8 cellular contexts compared by ENCODE assay signal in genomic region chr1:155934933-155935590, GRCh38. TPM values are rescaled to one million over a fixed set of nuclear protein-coding genes. Genes with fewer than 3 reads are reported as not detected.
DNase-seq lines count a peak whose midpoint lies in the region; ATAC-seq, FAIRE-seq and TF ChIP-seq lines count a peak whose summit lies in the region.

No MANE protein-coding gene starts in this region.

- no peaks in the 10 kb centered on the region for H3K9me3 ChIP-seq in gastroesophageal sphincter

- no peaks in the 10 kb centered on the region for H3K27me3 ChIP-seq in gastroesophageal sphincter

- no peak for TF ChIP-seq CTCF in gastroesophageal sphincter (IDR thresholded peaks at IDR 0.05)

- peaks cover 11 to 69% (median 38%) of the 10 kb centered on the region in 3 donors for H3K4me1 ChIP-seq in gastroesophageal sphincter

- H3K4me3 ChIP-seq in gastroesophageal sphincter, result peak overlapping the region; percentile 59 to 100

- DNase-seq in HEK293T (ENCODE audit: extremely low spot score) (no peak), RCC 7860 (ENCODE audit: low spot score) (peak; percentile 18), globus pallidus (ENCODE audit: low spot score) (no peak)
- no peak for DNase-seq in stimulated activated CD4-positive, alpha-beta T cell treated with anti-CD3 and anti-CD28 coated beads, Interleukin-2, amount 100 ng/mL, for 24 hours

- WGBS in gastroesophageal sphincter (ENCODE audit: low coverage in 1 of 2), 2 donors, result 73 to 77% methylated on average over 12 to 15 of the region's 24 CpGs

- TF ChIP-seq POLR2A in gastroesophageal sphincter (IDR thresholded peaks at IDR 0.05), result no peak

- CTCF ChIA-PET in HEK293T (lab: Yijun Ruan, JAX), result interaction anchor here (1.0 to 2.1 kb wide), 5 partner anchors 9 to 131 kb away, joined by 3 to 13 read pairs (median 4); no protein-coding TSS in a partner anchor

- no peaks in the 10 kb centered on the region for H3K9me3 Mint-ChIP-seq in stimulated activated memory B cell treated with anti-CD40 and anti-IgM and Interleukin-4, amounts not matched to agents 10 μg/mL and 1 μg/mL and 100 μg/mL, for 72 hours

- peaks cover 26% of the 10 kb centered on the region for H3K4me1 Mint-ChIP-seq in stimulated activated memory B cell treated with anti-CD40 and anti-IgM and Interleukin-4, amounts not matched to agents 10 μg/mL and 1 μg/mL and 100 μg/mL, for 72 hours

- TF ChIP-seq EP300 in gastroesophageal sphincter (IDR thresholded peaks at IDR 0.05), result no peak

- peaks cover 0 to 30% of the 10 kb centered on the region in 2 donors for H3K36me3 ChIP-seq in gastroesophageal sphincter

- H3K27ac ChIP-seq in gastroesophageal sphincter, result peak overlapping the region; percentile 83 to 96 (median 92)

- H3K36me3 Mint-ChIP-seq in stimulated activated memory B cell treated with anti-CD40 and anti-IgM and Interleukin-4, amounts not matched to agents 10 μg/mL and 1 μg/mL and 100 μg/mL, for 72 hours, result peaks cover 13% of the 10 kb centered on the region

- H3K27ac Mint-ChIP-seq in stimulated activated memory B cell treated with anti-CD40 and anti-IgM and Interleukin-4, amounts not matched to agents 10 μg/mL and 1 μg/mL and 100 μg/mL, for 72 hours, result no peak overlapping the region

- ATAC-seq in gastroesophageal sphincter, result no peak
- ATAC-seq in stimulated activated memory B cell treated with anti-CD40 and anti-IgM and Interleukin-4, amounts not matched to agents 10 μg/mL and 1 μg/mL and 100 μg/mL, for 72 hours, result no peak
- no peak for ATAC-seq in GM21619 (IDR thresholded peaks at IDR 0.05; ENCODE audit: unreplicated experiment)
- ATAC-seq in GM21717 (IDR thresholded peaks at IDR 0.05; ENCODE audit: unreplicated experiment), result no peak

- H3K4me3 Mint-ChIP-seq in stimulated activated memory B cell treated with anti-CD40 and anti-IgM and Interleukin-4, amounts not matched to agents 10 μg/mL and 1 μg/mL and 100 μg/mL, for 72 hours, result peak overlapping the region; percentile 60

- FAIRE-seq in RCC 7860 (lab: Jason Lieb, UNC), result no peak

- POLR2A ChIA-PET in HEK293T (lab: Yijun Ruan, JAX), result interaction anchor here (0.8 to 5.9 kb wide), 24 partner anchors 8 to 284 kb away, joined by 3 to 79 read pairs (median 8); partner anchors contain the start of genes ARHGEF2, GON4L and SYT11

- H3K27me3 Mint-ChIP-seq in stimulated activated memory B cell treated with anti-CD40 and anti-IgM and Interleukin-4, amounts not matched to agents 10 μg/mL and 1 μg/mL and 100 μg/mL, for 72 hours, result no peaks in the 10 kb centered on the region

TF ChIP-seq in HEK293T, 16 proteins besides CTCF, POLR2A, EP300 and RAD21:
- TF ChIP-seq, protein P1, sequence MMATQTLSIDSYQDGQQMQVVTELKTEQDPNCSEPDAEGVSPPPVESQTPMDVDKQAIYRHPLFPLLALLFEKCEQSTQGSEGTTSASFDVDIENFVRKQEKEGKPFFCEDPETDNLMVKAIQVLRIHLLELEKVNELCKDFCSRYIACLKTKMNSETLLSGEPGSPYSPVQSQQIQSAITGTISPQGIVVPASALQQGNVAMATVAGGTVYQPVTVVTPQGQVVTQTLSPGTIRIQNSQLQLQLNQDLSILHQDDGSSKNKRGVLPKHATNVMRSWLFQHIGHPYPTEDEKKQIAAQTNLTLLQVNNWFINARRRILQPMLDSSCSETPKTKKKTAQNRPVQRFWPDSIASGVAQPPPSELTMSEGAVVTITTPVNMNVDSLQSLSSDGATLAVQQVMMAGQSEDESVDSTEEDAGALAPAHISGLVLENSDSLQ (IDR thresholded peaks at IDR 0.05), result no peak
- TF ChIP-seq ZNF384 (IDR thresholded peaks at IDR 0.05), result 0 out of 2 replicates have a peak, but pooled peaks have one; percentile 40

RNA-seq across cellular contexts. Expression of gene KHDC4, which starts 0.8 kb away (rescaled TPM):
- total RNA-seq in gastroesophageal sphincter, result 10 to 100 TPM; 20.4 to 57.4 (median 34.6) TPM

RNA-seq across cellular contexts. Expression of gene RXFP4, which starts 6.4 kb away (rescaled TPM):
- total RNA-seq in gastroesophageal sphincter, result under 1 TPM in 1 of 4 donors, not detected in 3; 0.27 TPM

RNA-seq across cellular contexts. Expression of gene RIT1, which starts 23.9 kb away (rescaled TPM):
- 10 to 100 TPM; 25.0 to 37.1 (median 30.0) TPM for total RNA-seq in gastroesophageal sphincter

RNA-seq across cellular contexts. Expression of gene ARHGEF2, which starts 43.3 kb away (rescaled TPM):
- total RNA-seq in gastroesophageal sphincter, result 10 to 100 TPM; 69.7 to 94.0 (median 82.6) TPM
